24 cellular contexts compared by ENCODE assay signal in the genomic region with DNA sequence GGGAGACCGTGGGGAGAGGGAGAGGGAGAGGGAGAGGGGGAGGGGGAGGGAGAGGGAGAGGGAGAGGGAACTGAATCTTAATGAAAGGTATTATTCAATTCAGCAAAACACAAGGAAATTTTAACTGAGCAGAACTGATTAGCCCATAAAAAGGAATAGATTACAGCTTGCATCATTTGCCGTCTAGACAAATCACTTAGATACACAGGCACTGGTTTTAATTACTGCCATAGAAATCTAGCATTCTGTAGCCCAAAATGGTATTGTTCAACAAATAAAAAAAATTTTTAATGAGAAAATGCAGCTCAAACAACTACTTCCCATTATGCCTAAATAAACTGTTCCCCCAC. TPM values are rescaled to one million over a fixed set of nuclear protein-coding genes. Genes with fewer than 3 reads are reported as not detected.
"Had no signal": no experiment of that assay in that cellular context is flagged by ENCODE, and none has a peak within 500 bp of the region (broad histone marks: within the 10 kb centered on the region; RNA-seq: fewer than 3 reads in every experiment).

No MANE protein-coding gene starts in this region.

- H3K9me2 ChIP-seq: SK-N-SH had no signal

- H3K27ac ChIP-seq: KMS-11, VCaP had no signal

- H3K9me3 Mint-ChIP-seq: activated CD8-positive, alpha-beta T cell treated with anti-CD3 and anti-CD28 coated beads for 36 hours had no signal

- H3K4me1 Mint-ChIP-seq: activated CD4-positive, alpha-beta T cell treated with anti-CD3 and anti-CD28 coated beads for 36 hours had no signal

- H3K27ac Mint-ChIP-seq: activated CD4-positive, alpha-beta T cell treated with anti-CD3 and anti-CD28 coated beads for 36 hours; activated CD8-positive, alpha-beta T cell treated with anti-CD3 and anti-CD28 coated beads for 36 hours; activated naive CD8-positive, alpha-beta T cell had no signal

- H3K4me3 Mint-ChIP-seq: activated CD4-positive, alpha-beta T cell treated with anti-CD3 and anti-CD28 coated beads for 36 hours; activated CD8-positive, alpha-beta T cell treated with anti-CD3 and anti-CD28 coated beads for 36 hours; activated naive CD8-positive, alpha-beta T cell had no signal

- H3K36me3 Mint-ChIP-seq: activated naive CD8-positive, alpha-beta T cell had no signal

- ATAC-seq: activated CD4-positive, alpha-beta T cell treated with anti-CD3 and anti-CD28 coated beads for 36 hours; activated CD8-positive, alpha-beta T cell treated with anti-CD3 and anti-CD28 coated beads for 36 hours; Right ventricle myocardium inferior had no signal

- H3K9ac ChIP-seq: KMS-11, SK-N-SH had no signal

- H3K9me3 ChIP-seq: SK-N-SH had no signal

- DNase-seq: activated CD4-positive, alpha-beta T cell treated with anti-CD3 and anti-CD28 coated beads for 36 hours; activated CD8-positive, alpha-beta memory T cell treated with anti-CD3 and anti-CD28 coated beads, Interleukin-2, amount 50 U/mL, for 48 hours; activated CD8-positive, alpha-beta T cell treated with anti-CD3 and anti-CD28 coated beads for 36 hours; activated naive CD4-positive, alpha-beta T cell treated with Interleukin-2 at 50 U/mL for 16 hours; activated T-cell treated with anti-CD3 and anti-CD28 coated beads, Interleukin-2, amount 50 U/mL, for 1 hour; cerebellar nuclear complex; NCI-H1092; NCI-H1436; NCI-H1694 treated with DMSO at 0.1 percent for 48 hours; NCI-H2029 treated with DMSO at 0.1 percent for 48 hours; NCI-H2171; NCI-H2227 treated with DMSO at 0.1 percent for 48 hours; NCI-H446 treated with DMSO at 0.1 percent for 48 hours; NCI-H526 treated with DMSO at 0.1 percent for 48 hours; SK-N-SH; T-helper 1 cell had no signal

- H3K27me3 Mint-ChIP-seq: activated CD4-positive, alpha-beta T cell treated with anti-CD3 and anti-CD28 coated beads for 36 hours had no signal

- H3K4me2 ChIP-seq: KMS-11, SK-N-SH had no signal

RNA-seq across cellular contexts. Expression of gene KCNF1, which starts 7.9 kb away (rescaled TPM):
- total RNA-seq: activated CD4-positive, alpha-beta T cell treated with anti-CD3 and anti-CD28 coated beads for 36 hours; activated CD8-positive, alpha-beta T cell treated with anti-CD3 and anti-CD28 coated beads for 36 hours; MCF 10A; OCI-LY7; RPMI7951; T-helper 2 cell treated with Interferon-gamma antibody and Interleukin-4, amounts not matched to agents 100 ng/mL and 5 ng/mL, for 36 hours had no signal
